Comparison of ENCODE assay signal across 21 cellular contexts in the genomic region with DNA sequence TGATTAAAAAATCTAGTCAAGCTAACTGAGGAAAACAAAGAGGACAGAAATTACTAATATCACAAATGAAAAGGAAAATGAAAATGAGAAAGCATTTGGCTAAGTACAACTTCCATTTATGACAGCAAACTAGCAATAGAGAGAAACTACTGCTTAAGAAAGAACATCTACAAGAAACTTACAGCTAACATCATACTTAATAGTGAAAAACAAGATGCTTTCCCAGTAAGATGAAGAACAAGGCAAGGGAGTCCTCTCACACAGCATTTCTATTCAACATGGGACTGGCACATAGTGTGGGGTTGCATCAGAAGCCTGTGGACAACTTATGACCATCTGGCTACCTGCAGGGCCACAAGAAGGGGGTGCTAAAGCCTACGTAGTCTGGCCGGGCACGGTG.
"Had no signal": no experiment of that assay in that cellular context is flagged by ENCODE, and none has a peak within 500 bp of the region (broad histone marks: within the 10 kb centered on the region; RNA-seq: fewer than 3 reads in every experiment).

No MANE protein-coding gene starts in this region.

- ATAC-seq: foreskin keratinocyte, left colon, left ventricle myocardium superior, pancreas, right cardiac atrium had no signal

- H3K4me2 ChIP-seq: hepatocyte, smooth muscle cell had no signal

- H3K27ac ChIP-seq: colonic mucosa, foreskin keratinocyte, hepatocyte, pancreas had no signal

- H3K27me3 ChIP-seq: colonic mucosa, foreskin keratinocyte, hepatocyte, pancreas had no signal

- H3K27ac Mint-ChIP-seq: endodermal cell, nephron, progenitor cell of endocrine pancreas had no signal

- H3K4me3 ChIP-seq: colonic mucosa, hepatocyte, lung, pancreas, smooth muscle cell had no signal

- H3K27me3 Mint-ChIP-seq: naive B cell, progenitor cell of endocrine pancreas had no signal

- H3K4me3 Mint-ChIP-seq: endodermal cell, naive B cell, nephron had no signal

- H3K9me3 ChIP-seq: colonic mucosa, pancreas had no signal

- H3K4me1 ChIP-seq: colonic mucosa, foreskin keratinocyte, pancreas had no signal

- H3K36me3 ChIP-seq: colonic mucosa, pancreas had no signal

- DNase-seq: colonic mucosa; dermis blood vessel endothelial cell; effector CD4-positive, alpha-beta T cell; endodermal cell; erythroblast; foreskin keratinocyte; left colon; left ventricle myocardium superior; mesendoderm; naive B cell; occipital lobe; pancreas; right cardiac atrium; stimulated activated CD4-positive, alpha-beta T cell treated with anti-CD3 and anti-CD28 coated beads, Interleukin-2, amount 100 ng/mL, for 48 hours; trophoblast cell had no signal

- H3K4me1 Mint-ChIP-seq: endodermal cell, nephron had no signal

- H3K79me2 ChIP-seq: hepatocyte had no signal

- H2AFZ ChIP-seq: hepatocyte had no signal

- FAIRE-seq: endothelial cell of umbilical vein, pancreas had no signal
